Comparison of ENCODE assay signal across 30 cellular contexts in the genomic region with DNA sequence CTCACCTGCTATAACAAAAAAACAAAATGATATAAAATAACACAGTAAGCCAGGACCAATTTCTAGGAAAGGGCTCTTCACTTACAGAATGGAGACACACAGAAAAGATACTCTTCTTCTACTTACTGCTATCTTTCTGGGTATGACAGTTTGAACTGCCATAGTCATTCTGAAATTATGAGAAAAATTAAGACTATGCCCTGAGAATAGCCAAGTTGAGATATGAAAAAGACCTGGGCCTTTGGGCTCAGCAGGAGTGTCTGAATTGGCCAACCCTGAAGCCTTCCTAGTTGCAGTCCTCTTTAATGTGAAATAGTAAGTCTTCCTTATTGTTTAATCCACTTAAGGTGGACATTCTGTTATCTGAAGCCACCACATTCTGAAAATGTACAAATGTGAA.
"Had no signal": no experiment of that assay in that cellular context is flagged by ENCODE, and none has a peak within 500 bp of the region (broad histone marks: within the 10 kb centered on the region; RNA-seq: fewer than 3 reads in every experiment).

No MANE protein-coding gene starts in this region.

- H3K4me1 Mint-ChIP-seq: naive B cell; naive thymus-derived CD8-positive, alpha-beta T cell; nephron progenitor cell; neural crest cell; stimulated activated naive B cell treated with anti-CD40 and anti-IgM and Interleukin-4, amounts not matched to agents 10 μg/mL and 1 μg/mL and 100 μg/mL, for 72 hours had no signal

- H3K36me3 Mint-ChIP-seq: naive B cell; naive thymus-derived CD8-positive, alpha-beta T cell; natural killer cell treated with Interleukin-12 subunit alpha and Interleukin-12 subunit beta and Interleukin-15 and Interleukin-18, amount 100 ng/mL, for 72 hours; stimulated activated naive B cell treated with anti-CD40 and anti-IgM and Interleukin-4, amounts not matched to agents 10 μg/mL and 1 μg/mL and 100 μg/mL, for 72 hours had no signal

- H3K4me3 Mint-ChIP-seq: naive B cell; naive thymus-derived CD8-positive, alpha-beta T cell; natural killer cell treated with Interleukin-12 subunit alpha and Interleukin-12 subunit beta and Interleukin-15 and Interleukin-18, amount 100 ng/mL, for 72 hours; nephron progenitor cell; neural crest cell; stimulated activated naive B cell treated with anti-CD40 and anti-IgM and Interleukin-4, amounts not matched to agents 10 μg/mL and 1 μg/mL and 100 μg/mL, for 72 hours; stimulated activated naive CD8-positive, alpha-beta T cell treated with anti-CD3 and anti-CD28 coated beads, Interleukin-15, Interleukin-2, amounts not matched to agents 100 ng/mL and 50 ng/mL, for 24 hours had no signal

- H3K9me3 ChIP-seq: neutrophil, pancreas, prostate gland, right lobe of liver, suprapubic skin, testis, transverse colon, upper lobe of right lung had no signal

- H3K9me3 Mint-ChIP-seq: stimulated activated naive CD8-positive, alpha-beta T cell treated with anti-CD3 and anti-CD28 coated beads, Interleukin-15, Interleukin-2, amounts not matched to agents 100 ng/mL and 50 ng/mL, for 24 hours had no signal

- DNase-seq: naive B cell; naive thymus-derived CD8-positive, alpha-beta T cell; nephron progenitor cell; nucleus accumbens; pancreas; retina; right cardiac atrium; right lobe of liver; sigmoid colon; small intestine; spleen; stimulated activated CD4-positive, alpha-beta T cell treated with anti-CD3 and anti-CD28 coated beads, Interleukin-12 subunit alpha, Interleukin-12 subunit beta, amount 100 ng/mL, for 4 hours; stimulated activated CD4-positive, alpha-beta T cell treated with anti-CD3 and anti-CD28 coated beads, Interleukin-1b, Interleukin-23, amount 100 ng/mL, for 48 hours; stimulated activated CD4-positive, alpha-beta T cell treated with anti-CD3 and anti-CD28 coated beads, Interleukin-4, amount 100 ng/mL, for 1 hour; stimulated activated CD4-positive, alpha-beta T cell treated with anti-CD3 and anti-CD28 coated beads, Interleukin-4, amount 100 ng/mL, for 4 hours; stimulated activated CD8-positive, alpha-beta memory T cell treated with anti-CD3 and anti-CD28 coated beads, Interleukin-4, amount 100 ng/mL, for 48 hours; stimulated activated naive B cell treated with anti-CD40 and anti-IgM and Interleukin-4, amounts not matched to agents 10 μg/mL and 1 μg/mL and 100 μg/mL, for 72 hours; stimulated activated naive CD4-positive, alpha-beta T cell treated with Interleukin-2 at 50 U/mL for 16 hours; stomach; testis; tibial artery; transverse colon; upper lobe of right lung; uterus had no signal

- H3K4me1 ChIP-seq: pancreas, prostate gland, right lobe of liver, sigmoid colon, suprapubic skin, tibial artery, transverse colon, upper lobe of right lung, uterus had no signal

- ATAC-seq: naive thymus-derived CD8-positive, alpha-beta T cell; natural killer cell treated with Interleukin-12 subunit alpha and Interleukin-12 subunit beta and Interleukin-15 and Interleukin-18, amount 100 ng/mL, for 72 hours; pancreas; right cardiac atrium; right lobe of liver; stimulated activated naive B cell treated with anti-CD40 and anti-IgM and Interleukin-4, amounts not matched to agents 10 μg/mL and 1 μg/mL and 100 μg/mL, for 72 hours; upper lobe of right lung had no signal

- H3K27me3 ChIP-seq: neutrophil, pancreas, right lobe of liver, sigmoid colon, spleen, stomach, suprapubic skin, testis, tibial artery, transverse colon, upper lobe of right lung, uterus had no signal

- H3K27ac ChIP-seq: neutrophil, pancreas, prostate gland, right lobe of liver, sigmoid colon, spleen, stomach, suprapubic skin, testis, tibial artery, transverse colon, upper lobe of right lung, uterus had no signal

- H3K27me3 Mint-ChIP-seq: naive B cell; naive thymus-derived CD8-positive, alpha-beta T cell; natural killer cell treated with Interleukin-12 subunit alpha and Interleukin-12 subunit beta and Interleukin-15 and Interleukin-18, amount 100 ng/mL, for 72 hours; stimulated activated naive CD8-positive, alpha-beta T cell treated with anti-CD3 and anti-CD28 coated beads, Interleukin-15, Interleukin-2, amounts not matched to agents 100 ng/mL and 50 ng/mL, for 24 hours had no signal

- H3K36me3 ChIP-seq: neutrophil, pancreas, prostate gland, right lobe of liver, sigmoid colon, spleen, stomach, suprapubic skin, tibial artery, transverse colon, upper lobe of right lung, uterus had no signal

- H3K4me3 ChIP-seq: pancreas, prostate gland, right lobe of liver, sigmoid colon, spleen, stomach, suprapubic skin, testis, tibial artery, transverse colon, upper lobe of right lung, uterus had no signal

- H3K27ac Mint-ChIP-seq: naive B cell; naive thymus-derived CD8-positive, alpha-beta T cell; natural killer cell treated with Interleukin-12 subunit alpha and Interleukin-12 subunit beta and Interleukin-15 and Interleukin-18, amount 100 ng/mL, for 72 hours; nephron progenitor cell; stimulated activated naive B cell treated with anti-CD40 and anti-IgM and Interleukin-4, amounts not matched to agents 10 μg/mL and 1 μg/mL and 100 μg/mL, for 72 hours; stimulated activated naive CD8-positive, alpha-beta T cell treated with anti-CD3 and anti-CD28 coated beads, Interleukin-15, Interleukin-2, amounts not matched to agents 100 ng/mL and 50 ng/mL, for 24 hours had no signal
